Comparison of ENCODE assay signal across 19 cellular contexts in genomic region chr11:69438286-69438920, GRCh38. TPM values are rescaled to one million over a fixed set of nuclear protein-coding genes. Genes with fewer than 3 reads are reported as not detected.
DNase-seq lines count a peak whose midpoint lies in the region; TF ChIP-seq lines count a peak whose summit lies in the region.
"Had no signal": no experiment of that assay in that cellular context is flagged by ENCODE, and none has a peak within 500 bp of the region (broad histone marks: within the 10 kb centered on the region; RNA-seq: fewer than 3 reads in every experiment).

No MANE protein-coding gene starts in this region.

- intact Hi-C loops in PC-9 (cut with micrococcal nuclease; ENCODE audit: unreplicated experiment), result no loop called here
- intact Hi-C loops in activated CD4-positive, alpha-beta T cell treated with anti-CD3 and anti-CD28 coated beads, Interleukin-2, amount 10 ng/mL, durations not matched to agents 24 days and 14 days (cut with micrococcal nuclease), result no loop called here

- H3K9me3 Mint-ChIP-seq in H9, result peaks cover 0 to 3% of the 10 kb centered on the region in 2 experiments; a peak in 1 of 5 replicates
- no peaks in the 10 kb centered on the region for H3K9me3 Mint-ChIP-seq in progenitor cell of endocrine pancreas (ENCODE audit: low read depth)
- H3K9me3 Mint-ChIP-seq in activated CD4-positive, alpha-beta T cell treated with anti-CD3 and anti-CD28 coated beads, Interleukin-2, amount 10 ng/mL, durations not matched to agents 24 days and 14 days, result no peaks in the 10 kb centered on the region
- H3K9me3 Mint-ChIP-seq in immature natural killer cell, result no peaks in the 10 kb centered on the region
- H3K9me3 Mint-ChIP-seq: IgD-negative memory B cell had no signal

- no peak overlapping the region for H4K5ac ChIP-seq in H9 (ENCODE audit: insufficient read length, low read depth, low read length)

- no peak overlapping the region for H2AFZ ChIP-seq in H9 (ENCODE audit: low read length)
- H2AFZ ChIP-seq in PC-9, result no peak overlapping the region

- H2BK12ac ChIP-seq in H9 (ENCODE audit: insufficient read length, low read depth, low read length), result no peak overlapping the region

- H4K8ac ChIP-seq in H9 (replicated peaks; ENCODE audit: insufficient read length, low read depth, low read length), result no peak overlapping the region

- H3K14ac ChIP-seq in H9 (ENCODE audit: insufficient read depth, low read length), result peak overlapping the region; percentile 71

- H3K27ac Mint-ChIP-seq in H9, result peak overlapping the region in 1 of 3 experiments; percentile 90; a peak in 3 of 7 replicates
- H3K27ac Mint-ChIP-seq in progenitor cell of endocrine pancreas, result peak overlapping the region; percentile 37
- no peak overlapping the region for H3K27ac Mint-ChIP-seq in activated CD4-positive, alpha-beta T cell treated with anti-CD3 and anti-CD28 coated beads, Interleukin-2, amount 10 ng/mL, durations not matched to agents 24 days and 14 days
- H3K27ac Mint-ChIP-seq in immature natural killer cell, result no peak overlapping the region
- H3K27ac Mint-ChIP-seq: CD4-positive, CD25-positive, alpha-beta regulatory T cell had no signal

- H3K36me3 ChIP-seq in PC-9 (ENCODE audit: low read depth) (no peaks in the 10 kb centered on the region), iPS-20b (ENCODE audit: insufficient read depth, low read depth, low read length) (no peaks in the 10 kb centered on the region)

- H3K4me1 ChIP-seq in H9 (ENCODE audit: insufficient read depth, low read length) (peaks cover 7% of the 10 kb centered on the region; the same call in 1 of the 2 replicates), PC-9 (replicated peaks; ENCODE audit: insufficient read depth) (peaks cover 68% of the 10 kb centered on the region), iPS-20b (ENCODE audit: insufficient read depth, low read length) (peaks cover 48% of the 10 kb centered on the region)

- H2BK120ac ChIP-seq in H9 (ENCODE audit: low read depth, low read length, poor library complexity, severe bottlenecking), result no peak overlapping the region

- no peaks in the 10 kb centered on the region; a peak in 1 of 7 replicates for H3K36me3 Mint-ChIP-seq in H9 (ENCODE audit: insufficient read depth in 1 of 3, low read depth in 3 of 3)
- H3K36me3 Mint-ChIP-seq in progenitor cell of endocrine pancreas (ENCODE audit: insufficient read depth), result no peaks in the 10 kb centered on the region
- H3K36me3 Mint-ChIP-seq in activated CD4-positive, alpha-beta T cell treated with anti-CD3 and anti-CD28 coated beads, Interleukin-2, amount 10 ng/mL, durations not matched to agents 24 days and 14 days (ENCODE audit: low read depth), result no peaks in the 10 kb centered on the region
- H3K36me3 Mint-ChIP-seq in immature natural killer cell, result no peaks in the 10 kb centered on the region
- H3K36me3 Mint-ChIP-seq: CD4-positive, CD25-positive, alpha-beta regulatory T cell; IgD-negative memory B cell had no signal

- H3K23ac ChIP-seq in H9 (ENCODE audit: insufficient read length, low read depth, low read length), result no peak overlapping the region

- POLR2A ChIA-PET in PC-9 (lab: Charles Lee; ENCODE audit: unreplicated experiment), result no interaction called here

- no peak overlapping the region for H2BK5ac ChIP-seq in H9 (ENCODE audit: insufficient read length, low read length)

- H3K4me3 ChIP-seq in PC-9, result no peak overlapping the region
- H3K4me3 ChIP-seq in iPS-20b (ENCODE audit: low read length), result no peak overlapping the region
- H3K4me3 ChIP-seq: GM12878, SK-N-MC had no signal

- H4K91ac ChIP-seq in H9 (ENCODE audit: insufficient read length, low read depth, low read length), result peak overlapping the region; percentile 43

- H3K27me3 ChIP-seq in H9 (ENCODE audit: insufficient read depth, low read length) (no peaks in the 10 kb centered on the region), PC-9 (ENCODE audit: insufficient read depth, low read depth) (no peaks in the 10 kb centered on the region), iPS-20b (ENCODE audit: insufficient read depth, low read length) (peaks cover 8% of the 10 kb centered on the region)

- H3K4me3 Mint-ChIP-seq in H9 (no peak overlapping the region), progenitor cell of endocrine pancreas (ENCODE audit: low read depth) (no peak overlapping the region), immature natural killer cell (no peak overlapping the region)
- H3K4me3 Mint-ChIP-seq in activated CD4-positive, alpha-beta T cell treated with anti-CD3 and anti-CD28 coated beads, Interleukin-2, amount 10 ng/mL, durations not matched to agents 24 days and 14 days, result no peak overlapping the region
- H3K4me3 Mint-ChIP-seq: CD4-positive, CD25-positive, alpha-beta regulatory T cell; IgD-negative memory B cell had no signal

- H3K56ac ChIP-seq in H9 (ENCODE audit: insufficient read length, low read depth, low read length), result no peak overlapping the region

- H3F3A ChIP-seq in PC-9 (ENCODE audit: insufficient read depth, low read depth), result peaks cover 48% of the 10 kb centered on the region

- H3T11ph ChIP-seq in H9 (ENCODE audit: low read length), result no peak overlapping the region

- no peak overlapping the region for H2BK15ac ChIP-seq in H9 (ENCODE audit: low read depth, low read length)

- CTCF ChIA-PET in PC-9 (lab: Charles Lee), result no interaction called here

- H3K9ac ChIP-seq in H9 (ENCODE audit: extremely low read depth, insufficient read length, low read length) (no peak overlapping the region), iPS-20b (ENCODE audit: low read depth, low read length) (peak overlapping the region; percentile 2; the same call in 1 of the 2 replicates)

- no peak overlapping the region for H2BK20ac ChIP-seq in H9 (ENCODE audit: low read depth, low read length, poor library complexity, severe bottlenecking)

- H3K79me2 ChIP-seq in H9 (ENCODE audit: insufficient read depth, low read length) (no peaks in the 10 kb centered on the region), PC-9 (ENCODE audit: low read depth) (no peaks in the 10 kb centered on the region)

- H3K27ac ChIP-seq in H9 (ENCODE audit: insufficient read length, low read depth, low read length), result no peak overlapping the region
- peak overlapping the region; percentile 75; the same call in 1 of the 2 replicates for H3K27ac ChIP-seq in PC-9
- no peak overlapping the region for H3K27ac ChIP-seq in iPS-20b (ENCODE audit: low read length)
- H3K27ac ChIP-seq in caudate nucleus (ENCODE audit: low read depth, low read length), result no peak overlapping the region
- H3K27ac ChIP-seq: SK-N-MC had no signal

- no peak overlapping the region for H3K4ac ChIP-seq in H9 (ENCODE audit: low read depth, low read length)

- H3K4me1 Mint-ChIP-seq in H9 (peaks cover 67 to 69% of the 10 kb centered on the region in 2 experiments), progenitor cell of endocrine pancreas (ENCODE audit: low read depth) (peaks cover 40% of the 10 kb centered on the region), immature natural killer cell (peaks cover 4 to 6% of the 10 kb centered on the region in 2 donors)
- H3K4me1 Mint-ChIP-seq in activated CD4-positive, alpha-beta T cell treated with anti-CD3 and anti-CD28 coated beads, Interleukin-2, amount 10 ng/mL, durations not matched to agents 24 days and 14 days, result peaks cover 5% of the 10 kb centered on the region

- H2AK5ac ChIP-seq in H9 (ENCODE audit: insufficient read length, low read length), result peak overlapping the region; percentile 59

- H3K4me2 ChIP-seq in H9 (ENCODE audit: insufficient read depth, insufficient read length, low read length), result no peak overlapping the region
- peak overlapping the region; percentile 51; the same call in 1 of the 2 replicates for H3K4me2 ChIP-seq in PC-9

- no peaks in the 10 kb centered on the region for H3K79me1 ChIP-seq in H9 (ENCODE audit: insufficient read depth, low read depth, low read length, poor library complexity, severe bottlenecking)

- no CpG with 5 or more reads among the region's 25 CpGs for WGBS in H9 (ENCODE audit: extremely low coverage, insufficient read length, low lambda C conversion rate)

- H3K9me2 ChIP-seq in PC-9 (ENCODE audit: insufficient read depth), result no peaks in the 10 kb centered on the region

- no peak for DNase-seq in H9
- DNase-seq in PC-9, result no peak
- no peak for DNase-seq in progenitor cell of endocrine pancreas (ENCODE audit: low spot score, unreplicated experiment)
- no peak for DNase-seq in activated CD4-positive, alpha-beta T cell treated with anti-CD3 and anti-CD28 coated beads, Interleukin-2, amount 10 ng/mL, durations not matched to agents 24 days and 14 days
- no peak for DNase-seq in activated naive CD4-positive, alpha-beta T cell (lab: John Stamatoyannopoulos, UW)
- DNase-seq in caudate nucleus (lab: John Stamatoyannopoulos, UW), result no peak
- DNase-seq in immature natural killer cell, result no peak
- DNase-seq: ACHN; Calu3; CD4-positive, CD25-positive, alpha-beta regulatory T cell; NCI-H1417 treated with DMSO at 0.1 percent for 48 hours; NCI-H2081; NCI-H510A treated with DMSO at 0.1 percent for 48 hours had no signal

- no TSS peak for BruUV-seq in PC-9 (replicated peaks; lab: Mats Ljungman, UMichigan)

- H3K23me2 ChIP-seq in H9 (ENCODE audit: insufficient read length, low read depth, low read length, poor library complexity, severe bottlenecking), result no peaks in the 10 kb centered on the region

- peaks cover 8% of the 10 kb centered on the region for H3K27me3 Mint-ChIP-seq in H9 (ENCODE audit: low read depth)
- peaks cover 1% of the 10 kb centered on the region for H3K27me3 Mint-ChIP-seq in progenitor cell of endocrine pancreas
- H3K27me3 Mint-ChIP-seq in activated CD4-positive, alpha-beta T cell treated with anti-CD3 and anti-CD28 coated beads, Interleukin-2, amount 10 ng/mL, durations not matched to agents 24 days and 14 days, result peaks cover 6% of the 10 kb centered on the region
- peaks cover 6 to 12% (median 6%) of the 10 kb centered on the region in 3 donors for H3K27me3 Mint-ChIP-seq in immature natural killer cell (ENCODE audit: low read depth in 3 of 3)
- H3K27me3 Mint-ChIP-seq: CD4-positive, CD25-positive, alpha-beta regulatory T cell had no signal

- peak overlapping the region; percentile 77 for H3K18ac ChIP-seq in H9 (ENCODE audit: insufficient read length, low read depth, low read length)

- no peak for TF ChIP-seq CTCF in H9 (conservative IDR thresholded peaks at IDR 0.05)
- no peak for TF ChIP-seq CTCF in PC-9 (conservative IDR thresholded peaks at IDR 0.05)
- TF ChIP-seq CTCF in progenitor cell of endocrine pancreas (IDR thresholded peaks at IDR 0.05; ENCODE audit: unreplicated experiment), result no peak

- H4K20me1 ChIP-seq in H9 (ENCODE audit: control insufficient read depth, insufficient read depth, insufficient read length) (peaks cover 4% of the 10 kb centered on the region), PC-9 (ENCODE audit: insufficient read depth) (no peaks in the 10 kb centered on the region)

- H3K9me3 ChIP-seq in H9 (ENCODE audit: control insufficient read depth, low read depth, low read length) (no peaks in the 10 kb centered on the region), PC-9 (ENCODE audit: insufficient read depth, low read depth) (no peaks in the 10 kb centered on the region), iPS-20b (ENCODE audit: insufficient read depth, low read depth, low read length) (no peaks in the 10 kb centered on the region)

RNA-seq across cellular contexts. Expression of gene LINC01488, which starts 43.1 kb away (rescaled TPM):
- total RNA-seq in H9 (2021), result not detected in 2 replicates
- not detected in 2 replicates for total RNA-seq in PC-9 (2021)
- 1.3 and 1.4 TPM in 2 replicates for total RNA-seq in progenitor cell of endocrine pancreas
- total RNA-seq in activated CD4-positive, alpha-beta T cell treated with anti-CD3 and anti-CD28 coated beads, Interleukin-2, amount 10 ng/mL, durations not matched to agents 24 days and 14 days, result not detected in 2 replicates
- polyA plus RNA-seq in immature natural killer cell, result not detected
- total RNA-seq: Calu3; CD4-positive, CD25-positive, alpha-beta regulatory T cell; G401; GM12878; LHCN-M2 had no signal
- polyA plus RNA-seq: CD4-positive, CD25-positive, alpha-beta regulatory T cell; GM12878; IgD-negative memory B cell had no signal
